Comparison of ENCODE assay signal across 18 cellular contexts in the genomic region with DNA sequence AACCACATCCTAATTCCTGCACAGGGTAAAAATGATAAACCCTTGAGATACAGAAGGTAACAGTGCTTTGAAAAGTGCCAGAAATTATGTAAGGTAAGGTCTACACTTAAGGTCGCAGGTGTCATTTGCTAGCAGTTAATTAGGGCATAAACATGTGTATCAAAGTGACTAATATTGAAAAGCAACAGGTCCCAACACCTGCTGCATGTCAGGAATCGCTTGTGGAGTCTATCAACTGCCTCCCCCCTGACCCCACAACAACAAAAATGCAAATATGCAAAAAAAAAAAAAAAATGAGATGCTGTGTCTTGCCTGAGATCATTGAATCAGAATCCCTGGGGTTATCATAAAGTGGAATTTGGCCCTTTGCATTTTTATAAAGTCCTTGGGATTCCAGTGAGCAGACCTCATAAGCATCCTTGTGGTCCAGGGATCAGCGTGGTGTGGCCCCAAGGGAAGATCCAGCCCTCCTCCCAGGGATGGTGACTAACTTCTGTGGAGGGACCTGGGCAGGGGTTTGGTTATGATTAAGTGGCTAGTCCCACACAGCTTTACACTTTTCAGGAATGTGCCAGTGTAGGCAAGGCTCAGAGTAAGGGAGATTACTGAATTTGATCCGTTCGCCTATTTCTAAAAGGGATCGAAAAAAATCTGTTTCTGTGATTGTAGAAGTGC.
A peak's percentile ranks its signal among the peaks of the same experiment; 100 is the strongest.
DNase-seq lines count a peak whose midpoint lies in the region; ATAC-seq, FAIRE-seq and TF ChIP-seq lines count a peak whose summit lies in the region.
"Had no signal": no experiment of that assay in that cellular context is flagged by ENCODE, and none has a peak within 500 bp of the region (broad histone marks: within the 10 kb centered on the region; RNA-seq: fewer than 3 reads in every experiment).

No MANE protein-coding gene starts in this region.

- H3K4me3 ChIP-seq in AG09309 (ENCODE audit: control insufficient read depth, low read depth, low read length) (no peak overlapping the region), brain microvascular endothelial cell (ENCODE audit: low read depth, low read length) (no peak overlapping the region)
- H3K4me3 ChIP-seq: colonic mucosa, thyroid gland had no signal

- FAIRE-seq in GM12892 (lab: Jason Lieb, UNC): no peak

- in situ Hi-C loops in brain microvascular endothelial cell (cut with HindIII; ENCODE audit: low pct_ligation_motif_present, low sequenced_read_pairs): loop anchor here (25.0 kb wide), 1 partner anchor 336 kb away; the partner anchor contains the start of gene TEX48

- no peak overlapping the region for H3K27ac ChIP-seq in brain microvascular endothelial cell
- H3K27ac ChIP-seq: colonic mucosa, HL-60, thyroid gland had no signal

- TF ChIP-seq POLR2A in GM12892 (IDR thresholded peaks at IDR 0.05; ENCODE audit: low read depth, low read length): no peak

- H3K27me3 ChIP-seq in brain microvascular endothelial cell (replicated peaks): no peaks in the 10 kb centered on the region
- H3K27me3 ChIP-seq: colonic mucosa, thyroid gland had no signal

- no peaks in the 10 kb centered on the region for H3K36me3 ChIP-seq in brain microvascular endothelial cell (replicated peaks)
- H3K36me3 ChIP-seq: colonic mucosa, thyroid gland had no signal

- TF ChIP-seq CTCF in AG09309 (IDR thresholded peaks at IDR 0.05; ENCODE audit: control insufficient read depth, insufficient read depth, low read depth, low read length, missing control alignments) (no peak), brain microvascular endothelial cell (IDR thresholded peaks at IDR 0.05; ENCODE audit: low read depth, low read length, missing control alignments) (no peak)

- peak; percentile 83 for DNase-seq in AG09309 (ENCODE audit: low read depth)
- peak; percentile 81 for DNase-seq in HT1080 (ENCODE audit: low read depth)
- peak; percentile 95 for DNase-seq in brain microvascular endothelial cell
- peak; percentile 92 for DNase-seq in non-pigmented ciliary epithelial cell (ENCODE audit: low read depth)
- DNase-seq in Kasumi-1 (lab: John Stamatoyannopoulos, UW): no peak
- DNase-seq in SIG-M5 treated with dmso at 0.1 percent for 504 hours (lab: John Stamatoyannopoulos, UW; ENCODE audit: unreplicated experiment): no peak
- DNase-seq in GM12892 (ENCODE audit: insufficient read length): no peak
- DNase-seq: activated naive CD4-positive, alpha-beta T cell; C1 segment of cervical spinal cord; colonic mucosa; DMS79 treated with DMSO at 0.1 percent for 48 hours; erythroblast; MM.1S; NCI-H2081 treated with DMSO at 0.1 percent for 48 hours; stimulated activated CD4-positive, alpha-beta T cell treated with anti-CD3 and anti-CD28 coated beads, Interleukin-12 subunit alpha, Interleukin-12 subunit beta, amount 100 ng/mL, for 4 hours; thyroid gland had no signal

- no peak for ATAC-seq in HG02623 (IDR thresholded peaks at IDR 0.05; ENCODE audit: unreplicated experiment)

Comparison
In these comparisons a context has a peak if more than half of its experiments do, and no peak if none do; other contexts are left out.
1. DNase-seq: peak in AG09309 (single experiment), HT1080 (single experiment), brain microvascular endothelial cell (single experiment) and non-pigmented ciliary epithelial cell (single experiment); none in Kasumi-1 (0 of 2), SIG-M5 treated with dmso at 0.1 percent for 504 hours (single experiment) and GM12892 (single experiment).